22 cellular contexts compared by ENCODE assay signal in the genomic region with DNA sequence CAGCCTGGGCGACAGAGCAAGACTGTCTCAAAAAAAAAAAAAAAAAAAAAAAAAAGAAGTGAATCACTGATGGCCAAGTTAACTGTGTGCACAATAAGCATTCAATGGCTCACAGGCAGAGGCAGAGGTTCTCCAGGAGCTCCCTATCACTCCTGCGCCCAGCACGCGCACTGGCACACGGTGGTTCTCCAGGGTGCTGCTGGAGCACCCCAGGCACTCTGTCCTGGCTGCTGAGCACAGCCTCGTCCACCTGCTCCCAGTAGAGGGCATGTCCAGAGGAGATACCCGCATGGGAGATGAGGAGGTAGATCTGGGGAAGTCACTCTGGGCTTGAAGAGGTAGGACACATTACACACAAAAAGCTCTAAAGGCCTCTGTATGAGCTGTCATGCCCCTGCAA.
"Had no signal": no experiment of that assay in that cellular context is flagged by ENCODE, and none has a peak within 500 bp of the region (broad histone marks: within the 10 kb centered on the region; RNA-seq: fewer than 3 reads in every experiment).

No MANE protein-coding gene starts in this region.

- H3K4me1 ChIP-seq: left ventricle myocardium inferior, suprapubic skin, tibial artery, uterus had no signal

- FAIRE-seq: islet of Langerhans, kidney had no signal

- H3K27ac ChIP-seq: left ventricle myocardium inferior, ovary, skin epidermis, suprapubic skin, thoracic aorta, tibial artery, uterus had no signal

- ATAC-seq: left colon; mucosa of descending colon; naive thymus-derived CD4-positive, alpha-beta T cell; natural killer cell treated with Interleukin-12 subunit alpha and Interleukin-12 subunit beta and Interleukin-15 and Interleukin-18, amount 100 ng/mL, for 72 hours; right cardiac atrium; sciatic nerve; stimulated activated effector memory CD8-positive, alpha-beta T cell treated with anti-CD3 and anti-CD28 coated beads, Interleukin-12 subunit alpha, Interleukin-12 subunit beta, amount 100 ng/mL, for 72 hours had no signal

- H3K36me3 ChIP-seq: ovary, uterus had no signal

- H3K4me3 ChIP-seq: left ventricle myocardium inferior, lung, mucosa of descending colon, ovary, skin epidermis, suprapubic skin, thoracic aorta, tibial artery, uterus had no signal

- H3K27me3 ChIP-seq: ovary, suprapubic skin, tibial artery, uterus had no signal

- DNase-seq: hypothalamus; immature natural killer cell; kidney; left colon; left ventricle myocardium inferior; midbrain; mucosa of descending colon; naive thymus-derived CD4-positive, alpha-beta T cell; ovary; right cardiac atrium; stimulated activated CD4-positive, alpha-beta T cell treated with anti-CD3 and anti-CD28 coated beads, Interleukin-4, amount 100 ng/mL, for 24 hours; stimulated activated naive CD4-positive, alpha-beta T cell; tibial artery; uterus had no signal

- H3K9me3 ChIP-seq: left ventricle myocardium inferior, mucosa of descending colon, ovary, suprapubic skin, thoracic aorta, tibial artery, uterus had no signal
